In genomic region chr5:180391276-180391675, GRCh38 we compare ENCODE assay signal across 30 cellular contexts. TPM values are rescaled to one million over a fixed set of nuclear protein-coding genes. Genes with fewer than 3 reads are reported as not detected.
"Had no signal": no experiment of that assay in that cellular context is flagged by ENCODE, and none has a peak within 500 bp of the region (broad histone marks: within the 10 kb centered on the region; RNA-seq: fewer than 3 reads in every experiment).

No MANE protein-coding gene starts in this region.

- DNase-seq: activated CD4-positive, alpha-beta memory T cell treated with anti-CD3 and anti-CD28 coated beads, Interleukin-2, amount 10 ng/mL, durations not matched to agents 7 days and 5 days; activated CD4-positive, alpha-beta T cell treated with anti-CD3 and anti-CD28 coated beads, Interleukin-2, amount 10 ng/mL, durations not matched to agents 7 days and 5 days; activated CD4-positive, CD25-positive, alpha-beta regulatory T cell; activated gamma-delta T cell; activated naive CD4-positive, alpha-beta T cell treated with anti-CD3 and anti-CD28 coated beads for 36 hours; activated T-cell treated with anti-CD3 and anti-CD28 coated beads for 4 hours; activated T-cell treated with anti-CD3 and anti-CD28 coated beads, Interleukin-2, amount 50 U/mL, for 48 hours; brain microvascular endothelial cell; MV-4-11; NCI-H1092 treated with DMSO at 0.1 percent for 48 hours; NCI-H1417 treated with DMSO at 0.1 percent for 48 hours; NCI-H1694; NCI-H2029; NCI-H2107; NCI-H2171 treated with DMSO at 0.1 percent for 48 hours; NCI-H345; NCI-H510A; NCI-H526 treated with DMSO at 0.1 percent for 48 hours; NCI-H82; NK-92 treated with Interleukin-12 subunit alpha and Interleukin-12 subunit beta, amount 100 ng/mL, for 24 hours; SHP77; T-cell had no signal

- H3K27me3 ChIP-seq: brain microvascular endothelial cell, cardiac muscle cell, MG63, SJSA1 had no signal

- H3K36me3 ChIP-seq: brain microvascular endothelial cell, cardiac muscle cell, MG63, SJSA1 had no signal

- H3K4me1 ChIP-seq: SJSA1 had no signal

- ATAC-seq: activated T-helper 17 cell treated with anti-CD3 and anti-CD28 coated beads, Interleukin-2, amount 50 U/mL, for 72 hours; Panc1; T-cell had no signal

- H3K9me3 ChIP-seq: MG63, SJSA1 had no signal

- H3K27ac ChIP-seq: brain microvascular endothelial cell, cardiac muscle cell, RWPE1, SJSA1, VCaP had no signal

- H3K4me3 ChIP-seq: cardiac muscle cell, MG63, SJSA1 had no signal

RNA-seq across cellular contexts. Expression of gene GFPT2, which starts 38.1 kb away (rescaled TPM):
- total RNA-seq: activated CD4-positive, alpha-beta memory T cell treated with anti-CD3 and anti-CD28 coated beads, Interleukin-2, amount 10 ng/mL, durations not matched to agents 7 days and 5 days; T-helper 2 cell treated with Interferon-gamma antibody and Interleukin-4, amounts not matched to agents 100 ng/mL and 5 ng/mL, for 36 hours had no signal
